In genomic region chrX:71168134-71168533, GRCh38 we compare ENCODE assay signal across 2 cellular contexts.
TF ChIP-seq lines count a peak whose summit lies in the region.

No MANE protein-coding gene starts in this region.

TF ChIP-seq in GM12891, 5 proteins besides CTCF, POLR2A, EP300 and RAD21:
- no peak for TF ChIP-seq POU2F2 (IDR thresholded peaks at IDR 0.05; ENCODE audit: low read depth, low read length)
- no peak for TF ChIP-seq PAX5 (IDR thresholded peaks at IDR 0.05; ENCODE audit: insufficient read depth, low read length, severe bottlenecking)
- no peak for TF ChIP-seq POLR2AphosphoS5 (IDR thresholded peaks at IDR 0.05; ENCODE audit: low read depth, low read length)
- no peak for TF ChIP-seq SPI1 (IDR thresholded peaks at IDR 0.05; ENCODE audit: low read depth, low read length)
- no peak for TF ChIP-seq TAF1 (IDR thresholded peaks at IDR 0.05; ENCODE audit: low read depth, low read length)

TF ChIP-seq in K562, 482 proteins besides CTCF, POLR2A, EP300 and RAD21 (continues in another document):
- TF ChIP-seq DPF2 (IDR thresholded peaks at IDR 0.05) (peak; percentile 75), ETV1 (tag; conservative IDR thresholded peaks at IDR 0.05; ENCODE audit: low read depth) (no peak), JUN (IDR thresholded peaks at IDR 0.05; ENCODE audit: borderline replicate concordance, low read depth, low read length) (no peak), JUN (CRISPR knock-in tag; IDR thresholded peaks at IDR 0.05; ENCODE audit: borderline replicate concordance) (no peak), FOXP4 (CRISPR knock-in tag; IDR thresholded peaks at IDR 0.05; ENCODE audit: borderline replicate concordance) (no peak), PREB (CRISPR knock-in tag; IDR thresholded peaks at IDR 0.05) (no peak), SNAPC5 (CRISPR knock-in tag; IDR thresholded peaks at IDR 0.05) (no peak), CBFB (CRISPR knock-in tag; IDR thresholded peaks at IDR 0.05) (no peak), MAFG (tag; conservative IDR thresholded peaks at IDR 0.05) (peak; percentile 51), PKNOX1 (IDR thresholded peaks at IDR 0.05) (no peak), SMARCA4 (IDR thresholded peaks at IDR 0.05) (0 out of 2 replicates have a peak, but pooled peaks have one; percentile 57), RBBP5 (IDR thresholded peaks at IDR 0.05; ENCODE audit: borderline replicate concordance, insufficient read depth, low read length, poor library complexity, severe bottlenecking) (no peak), AFF1 (IDR thresholded peaks at IDR 0.05; ENCODE audit: low read depth in 1 of 2, partially characterized antibody in 2 of 2) (no peak), ZNF592 (IDR thresholded peaks at IDR 0.05) (no peak), TCF15 (CRISPR knock-in tag; IDR thresholded peaks at IDR 0.05) (no peak), RBM14 (IDR thresholded peaks at IDR 0.05; ENCODE audit: borderline replicate concordance, insufficient read depth, low read depth, low read length) (no peak), NFE2 (IDR thresholded peaks at IDR 0.05; ENCODE audit: low read depth) (peak; percentile 61), TRIM24 (IDR thresholded peaks at IDR 0.05) (peak in 1 of 2 experiments; percentile 43; a peak in 1 of 4 replicates), ZNF316 (IDR thresholded peaks at IDR 0.05) (0 out of 2 replicates have a peak, but pooled peaks have one; percentile 12), XRCC4 (IDR thresholded peaks at IDR 0.05; ENCODE audit: extremely low read depth, insufficient read depth, insufficient read length) (no peak), FOSL1 (tag; conservative IDR thresholded peaks at IDR 0.05) (no peak), ZKSCAN8 (CRISPR knock-in tag; IDR thresholded peaks at IDR 0.05) (no peak), ARID1B (IDR thresholded peaks at IDR 0.05) (peak; percentile 77), CBFA2T2 (conservative IDR thresholded peaks at IDR 0.05) (0 out of 2 replicates have a peak, but pooled peaks have one; percentile 24), ATF6 (CRISPR knock-in tag; IDR thresholded peaks at IDR 0.05) (no peak), BHLHE40 (IDR thresholded peaks at IDR 0.05; ENCODE audit: low read length) (peak; percentile 28; the same call in 1 of the 2 replicates), KDM1A (IDR thresholded peaks at IDR 0.05) (peak; percentile 46 to 50; a peak in 3 of 4 replicates), PYGO2 (tag; IDR thresholded peaks at IDR 0.05) (no peak), ARID3A (IDR thresholded peaks at IDR 0.05; ENCODE audit: borderline replicate concordance, low read depth, low read length) (0 out of 2 replicates have a peak, but pooled peaks have one; percentile 10), ELF1 (tag; IDR thresholded peaks at IDR 0.05) (no peak), RCOR1 (IDR thresholded peaks at IDR 0.05; ENCODE audit: borderline replicate concordance in 1 of 2, low read depth in 2 of 2, low read length in 2 of 2) (peak in 1 of 2 experiments; percentile 22; a peak in 1 of 4 replicates), CBFA2T3 (IDR thresholded peaks at IDR 0.05) (peak; percentile 54; the same call in 1 of the 2 replicates), FOS (IDR thresholded peaks at IDR 0.05; ENCODE audit: extremely low read depth, insufficient read length) (no peak), ESRRA (IDR thresholded peaks at IDR 0.05; ENCODE audit: borderline replicate concordance, low read depth) (no peak), VEZF1 (CRISPR knock-in tag; IDR thresholded peaks at IDR 0.05) (no peak), MCM2 (IDR thresholded peaks at IDR 0.05; ENCODE audit: low read depth) (no peak), MYBL2 (IDR thresholded peaks at IDR 0.05; ENCODE audit: low read depth) (no peak), MYBL2 (CRISPR knock-in tag; IDR thresholded peaks at IDR 0.05; ENCODE audit: borderline replicate concordance) (no peak), SP1 (CRISPR knock-in tag; IDR thresholded peaks at IDR 0.05) (no peak), PHTF2 (CRISPR knock-in tag; IDR thresholded peaks at IDR 0.05) (no peak), BCOR (IDR thresholded peaks at IDR 0.05) (peak; percentile 88)
